Comparison of ENCODE assay signal across 19 cellular contexts in the genomic region with DNA sequence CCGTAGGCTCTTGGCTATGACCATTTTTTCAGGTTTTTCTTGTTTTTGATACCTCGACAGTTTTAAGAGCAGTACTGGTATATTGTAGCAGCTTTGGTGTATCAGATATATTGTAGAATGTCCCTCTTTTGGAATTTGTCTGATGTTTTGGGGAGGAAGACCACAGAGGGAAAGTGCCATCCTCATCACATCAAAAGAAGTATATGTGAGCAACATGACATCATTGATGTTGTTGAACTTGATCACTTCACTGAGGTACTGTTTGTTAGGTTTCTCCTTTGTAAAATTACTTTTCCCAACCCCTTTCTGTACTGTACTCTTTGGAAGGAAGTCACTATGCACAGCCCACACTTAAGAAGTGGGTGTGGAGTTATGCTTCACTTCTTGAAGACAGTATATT. TPM values are rescaled to one million over a fixed set of nuclear protein-coding genes. Genes with fewer than 3 reads are reported as not detected.
DNase-seq lines count a peak whose midpoint lies in the region; ATAC-seq and TF ChIP-seq lines count a peak whose summit lies in the region.
"Had no signal": no experiment of that assay in that cellular context is flagged by ENCODE, and none has a peak within 500 bp of the region (broad histone marks: within the 10 kb centered on the region; RNA-seq: fewer than 3 reads in every experiment).

No MANE protein-coding gene starts in this region.

- POLR2A ChIA-PET in CD4-positive, alpha-beta memory T cell (lab: Charles Lee; ENCODE audit: partially characterized antibody), result no interaction called here
- POLR2A ChIA-PET in activated B cell treated with CpG ODN at 0.5 μM for 24 hours (lab: Charles Lee), result no interaction called here
- POLR2A ChIA-PET in naive thymus-derived CD4-positive, alpha-beta T cell (lab: Charles Lee), result no interaction called here
- POLR2A ChIA-PET in HEK293T (lab: Yijun Ruan, JAX), result no interaction called here

- no peaks in the 10 kb centered on the region for H3K9me3 ChIP-seq in CD4-positive, CD25-positive, alpha-beta regulatory T cell (ENCODE audit: control insufficient read depth in 2 of 2, low read length in 2 of 2)
- no peaks in the 10 kb centered on the region for H3K9me3 ChIP-seq in CD4-positive, alpha-beta memory T cell (ENCODE audit: control insufficient read depth in 1 of 2, low read length in 2 of 2)
- no peaks in the 10 kb centered on the region for H3K9me3 ChIP-seq in naive thymus-derived CD4-positive, alpha-beta T cell (ENCODE audit: control insufficient read depth in 2 of 3, low read length in 3 of 3)
- H3K9me3 ChIP-seq in Peyer's patch, result no peaks in the 10 kb centered on the region

- H3K4me1 Mint-ChIP-seq in CD4-positive, CD25-positive, alpha-beta regulatory T cell, result peaks cover 48 to 83% (median 66%) of the 10 kb centered on the region in 4 donors
- H3K4me1 Mint-ChIP-seq in CD4-positive, alpha-beta memory T cell, result peaks cover 48 to 83% (median 65%) of the 10 kb centered on the region in 4 donors
- peaks cover 47% of the 10 kb centered on the region for H3K4me1 Mint-ChIP-seq in activated B cell treated with CpG ODN at 0.5 μM for 24 hours
- peaks cover 23 to 88% (median 72%) of the 10 kb centered on the region in 7 donors for H3K4me1 Mint-ChIP-seq in naive thymus-derived CD4-positive, alpha-beta T cell

- no peak for DNase-seq in CD4-positive, CD25-positive, alpha-beta regulatory T cell
- DNase-seq in CD4-positive, alpha-beta memory T cell, result no peak
- DNase-seq in activated B cell treated with CpG ODN at 0.5 μM for 24 hours (no peak), Peyer's patch (no peak), HEK293T (ENCODE audit: extremely low spot score) (no peak), COR-L47 (lab: John Stamatoyannopoulos, UW) (no peak)
- DNase-seq in naive thymus-derived CD4-positive, alpha-beta T cell, result no peak
- DNase-seq: DMS53, H9, NCI-H1048, NCI-H1417, NCI-H1694, NCI-H2029 treated with DMSO at 0.1 percent for 48 hours, NCI-H2227 treated with DMSO at 0.1 percent for 48 hours, NCI-H526 treated with DMSO at 0.1 percent for 48 hours, SHP77 treated with DMSO at 0.1 percent for 48 hours had no signal

- H3K27ac ChIP-seq in CD4-positive, CD25-positive, alpha-beta regulatory T cell (ENCODE audit: insufficient read depth, low read length, poor library complexity, severe bottlenecking), result no peak overlapping the region
- no peak overlapping the region for H3K27ac ChIP-seq in CD4-positive, alpha-beta memory T cell (ENCODE audit: low read depth, low read length)
- no peak overlapping the region for H3K27ac ChIP-seq in naive thymus-derived CD4-positive, alpha-beta T cell (ENCODE audit: low read depth, low read length)
- H3K27ac ChIP-seq in Peyer's patch, result no peak overlapping the region
- H3K27ac ChIP-seq: C4-2B, RWPE1 had no signal

- peaks cover 10% of the 10 kb centered on the region for H3K36me3 Mint-ChIP-seq in CD4-positive, CD25-positive, alpha-beta regulatory T cell
- H3K36me3 Mint-ChIP-seq in CD4-positive, alpha-beta memory T cell, result peaks cover 15 to 31% of the 10 kb centered on the region in 2 donors
- peaks cover 27% of the 10 kb centered on the region for H3K36me3 Mint-ChIP-seq in activated B cell treated with CpG ODN at 0.5 μM for 24 hours (ENCODE audit: low read depth)
- H3K36me3 Mint-ChIP-seq in naive thymus-derived CD4-positive, alpha-beta T cell, result peaks cover 3 to 10% (median 6%) of the 10 kb centered on the region in 5 donors

- H3K4me3 Mint-ChIP-seq in CD4-positive, CD25-positive, alpha-beta regulatory T cell, result peak overlapping the region in 2 of 4 donors; percentile 2 to 17
- H3K4me3 Mint-ChIP-seq in CD4-positive, alpha-beta memory T cell, result peak overlapping the region in 5 of 8 donors; percentile 53 to 75 (median 64)
- no peak overlapping the region for H3K4me3 Mint-ChIP-seq in activated B cell treated with CpG ODN at 0.5 μM for 24 hours
- peak overlapping the region in 6 of 10 donors; percentile 16 to 61 (median 52) for H3K4me3 Mint-ChIP-seq in naive thymus-derived CD4-positive, alpha-beta T cell
- H3K4me3 Mint-ChIP-seq: H9 had no signal

- no peaks in the 10 kb centered on the region for H3K27me3 Mint-ChIP-seq in CD4-positive, CD25-positive, alpha-beta regulatory T cell
- no peaks in the 10 kb centered on the region for H3K27me3 Mint-ChIP-seq in CD4-positive, alpha-beta memory T cell
- H3K27me3 Mint-ChIP-seq in activated B cell treated with CpG ODN at 0.5 μM for 24 hours, result no peaks in the 10 kb centered on the region
- H3K27me3 Mint-ChIP-seq in naive thymus-derived CD4-positive, alpha-beta T cell, result no peaks in the 10 kb centered on the region
- H3K27me3 Mint-ChIP-seq: IgD-negative memory B cell had no signal

- no peaks in the 10 kb centered on the region for H3K27me3 ChIP-seq in CD4-positive, CD25-positive, alpha-beta regulatory T cell (ENCODE audit: control insufficient read depth, insufficient read depth, low read length)
- no peaks in the 10 kb centered on the region for H3K27me3 ChIP-seq in CD4-positive, alpha-beta memory T cell (ENCODE audit: insufficient read depth, low read length)
- no peaks in the 10 kb centered on the region for H3K27me3 ChIP-seq in naive thymus-derived CD4-positive, alpha-beta T cell (ENCODE audit: control insufficient read depth in 2 of 2, insufficient read depth in 2 of 2, low read length in 2 of 2)
- no peaks in the 10 kb centered on the region for H3K27me3 ChIP-seq in Peyer's patch

- peak overlapping the region; percentile 14 for H3K4me3 ChIP-seq in CD4-positive, CD25-positive, alpha-beta regulatory T cell (ENCODE audit: low read depth, low read length)
- H3K4me3 ChIP-seq in CD4-positive, alpha-beta memory T cell (ENCODE audit: low read length in 2 of 2), result no peak overlapping the region
- no peak overlapping the region for H3K4me3 ChIP-seq in naive thymus-derived CD4-positive, alpha-beta T cell (ENCODE audit: low read length)
- H3K4me3 ChIP-seq in Peyer's patch, result no peak overlapping the region

- peak overlapping the region in 2 of 3 donors; percentile 15 to 38 for H3K27ac Mint-ChIP-seq in CD4-positive, CD25-positive, alpha-beta regulatory T cell
- H3K27ac Mint-ChIP-seq in CD4-positive, alpha-beta memory T cell, result peak overlapping the region in 4 of 7 donors; percentile 16 to 88 (median 60)
- H3K27ac Mint-ChIP-seq in activated B cell treated with CpG ODN at 0.5 μM for 24 hours, result peak overlapping the region; percentile 20
- H3K27ac Mint-ChIP-seq in naive thymus-derived CD4-positive, alpha-beta T cell, result peak overlapping the region in 5 of 9 donors; percentile 1 to 71 (median 34)
- H3K27ac Mint-ChIP-seq: H9 had no signal

- TF ChIP-seq POLR2A in Peyer's patch (IDR thresholded peaks at IDR 0.05), result no peak

- intact Hi-C loops in CD4-positive, alpha-beta memory T cell (cut with micrococcal nuclease), result loop anchor here (2.0 kb wide), 1 partner anchor 15 kb away; no protein-coding TSS in a partner anchor
- intact Hi-C loops in activated B cell treated with CpG ODN at 0.5 μM for 24 hours (cut with micrococcal nuclease), result no loop called here
- intact Hi-C loops in naive thymus-derived CD4-positive, alpha-beta T cell (cut with micrococcal nuclease), result no loop called here

- H3K36me3 ChIP-seq in CD4-positive, CD25-positive, alpha-beta regulatory T cell (ENCODE audit: control insufficient read depth, insufficient read depth, low read length), result peaks cover 21% of the 10 kb centered on the region
- peaks cover 5% of the 10 kb centered on the region for H3K36me3 ChIP-seq in CD4-positive, alpha-beta memory T cell (ENCODE audit: insufficient read depth, low read length)
- peaks cover 0 to 3% (median 0%) of the 10 kb centered on the region in 3 experiments for H3K36me3 ChIP-seq in naive thymus-derived CD4-positive, alpha-beta T cell (ENCODE audit: control insufficient read depth in 2 of 3, insufficient read depth in 3 of 3, low read length in 3 of 3)
- no peaks in the 10 kb centered on the region for H3K36me3 ChIP-seq in Peyer's patch

- TF ChIP-seq CTCF in activated B cell treated with CpG ODN at 0.5 μM for 24 hours (IDR thresholded peaks at IDR 0.05) (no peak), Peyer's patch (IDR thresholded peaks at IDR 0.05) (no peak)

- peaks cover 57% of the 10 kb centered on the region for H3K4me1 ChIP-seq in CD4-positive, CD25-positive, alpha-beta regulatory T cell (ENCODE audit: control insufficient read depth, insufficient read depth, low read length, poor library complexity, severe bottlenecking)
- H3K4me1 ChIP-seq in CD4-positive, alpha-beta memory T cell (ENCODE audit: insufficient read depth, low read length), result peaks cover 82% of the 10 kb centered on the region
- H3K4me1 ChIP-seq in naive thymus-derived CD4-positive, alpha-beta T cell (ENCODE audit: control insufficient read depth in 2 of 2, insufficient read depth in 2 of 2, low read length in 2 of 2), result peaks cover 17 to 33% of the 10 kb centered on the region in 2 donors
- no peaks in the 10 kb centered on the region for H3K4me1 ChIP-seq in Peyer's patch

- CTCF ChIA-PET in CD4-positive, alpha-beta memory T cell (lab: Charles Lee; ENCODE audit: partially characterized antibody), result no interaction called here
- CTCF ChIA-PET in activated B cell treated with CpG ODN at 0.5 μM for 24 hours (lab: Charles Lee) (no interaction called here), HEK293T (lab: Yijun Ruan, JAX) (no interaction called here)
- CTCF ChIA-PET in naive thymus-derived CD4-positive, alpha-beta T cell (lab: Charles Lee), result interaction anchor here (0.6 to 0.7 kb wide), 2 partner anchors 15 to 340 kb away, joined by 3 read pairs; no protein-coding TSS in a partner anchor

- no peaks in the 10 kb centered on the region for H3K9me3 Mint-ChIP-seq in CD4-positive, CD25-positive, alpha-beta regulatory T cell
- H3K9me3 Mint-ChIP-seq in CD4-positive, alpha-beta memory T cell, result no peaks in the 10 kb centered on the region
- H3K9me3 Mint-ChIP-seq in activated B cell treated with CpG ODN at 0.5 μM for 24 hours, result no peaks in the 10 kb centered on the region
- no peaks in the 10 kb centered on the region for H3K9me3 Mint-ChIP-seq in naive thymus-derived CD4-positive, alpha-beta T cell
- H3K9me3 Mint-ChIP-seq: H9, IgD-negative memory B cell had no signal

- ATAC-seq in CD4-positive, CD25-positive, alpha-beta regulatory T cell (ENCODE audit: low read depth in 2 of 2), result no peak
- ATAC-seq in activated B cell treated with CpG ODN at 0.5 μM for 24 hours (ENCODE audit: low read depth), result no peak
- ATAC-seq in naive thymus-derived CD4-positive, alpha-beta T cell, result peak; percentile 29

TF ChIP-seq in HEK293T, 16 proteins besides CTCF, POLR2A, EP300 and RAD21:
- no peak for TF ChIP-seq CTBP1 (IDR thresholded peaks at IDR 0.05; ENCODE audit: borderline replicate concordance)

RNA-seq across cellular contexts. Expression of a gene that starts 41.0 kb away (rescaled TPM):
- 293 TPM for total RNA-seq in CD4-positive, CD25-positive, alpha-beta regulatory T cell
- polyA plus RNA-seq in CD4-positive, CD25-positive, alpha-beta regulatory T cell, result 10 to 100 TPM; 83.7 to 92.7 (median 89.7) TPM
- 100 to 1,000 TPM; 168 to 172 TPM for total RNA-seq in CD4-positive, alpha-beta memory T cell
- polyA plus RNA-seq in CD4-positive, alpha-beta memory T cell, result 100 to 1,000 TPM in 1 of 2 donors, 10 to 100 TPM in 1; 52.8 to 113 TPM
- total RNA-seq in activated B cell treated with CpG ODN at 0.5 μM for 24 hours (83.2 and 95.8 TPM in 2 replicates), Peyer's patch (100 to 1,000 TPM in 1 of 4 donors, 10 to 100 TPM in 3; 73.7 to 115 (median 84.4) TPM)
- total RNA-seq in naive thymus-derived CD4-positive, alpha-beta T cell, result 100 to 1,000 TPM in 4 of 5 experiments, 10 to 100 TPM in 1; 91.1 to 167 (median 143) TPM
- 10 to 100 TPM; 64.9 to 69.3 TPM for polyA plus RNA-seq in naive thymus-derived CD4-positive, alpha-beta T cell
